ENCODE assay signal across 9 cellular contexts in genomic region chr17:82603981-82604448, GRCh38. TPM values are rescaled to one million over a fixed set of nuclear protein-coding genes. Genes with fewer than 3 reads are reported as not detected.
DNase-seq lines count a peak whose midpoint lies in the region; ATAC-seq, FAIRE-seq and TF ChIP-seq lines count a peak whose summit lies in the region.
"Had no signal": no experiment of that assay in that cellular context is flagged by ENCODE, and none has a peak within 500 bp of the region (broad histone marks: within the 10 kb centered on the region; RNA-seq: fewer than 3 reads in every experiment).

No MANE protein-coding gene starts in this region.

- no peak overlapping the region for H2AFZ ChIP-seq in SK-N-SH (ENCODE audit: low read depth)
- H2AFZ ChIP-seq in K562 (ENCODE audit: low read depth, low read length): no peak overlapping the region

- POLR2A ChIA-PET in SK-N-SH (lab: Yijun Ruan, JAX) (no interaction called here), K562 (lab: Yijun Ruan, JAX) (interaction anchor here (0.6 to 1.0 kb wide), 4 partner anchors 32 to 1450 kb away, joined by 3 read pairs; no protein-coding TSS in a partner anchor)

- H3K9ac ChIP-seq in SK-N-SH: no peak overlapping the region
- no peak overlapping the region for H3K9ac ChIP-seq in K562 (ENCODE audit: insufficient read depth in 1 of 2, low read depth in 2 of 2, low read length in 2 of 2)
- H3K9ac ChIP-seq in kidney (ENCODE audit: low read length in 2 of 2): no peak overlapping the region

- H3K4me1 ChIP-seq in SK-N-SH (ENCODE audit: control insufficient read depth in 1 of 2, insufficient read depth in 2 of 2, low read depth in 1 of 2, low read length in 1 of 2) (no peaks in the 10 kb centered on the region; a peak in 1 of 4 replicates), K562 (replicated peaks in 1 of 2; ENCODE audit: control insufficient read depth in 2 of 2, insufficient read depth in 2 of 2, low read length in 2 of 2) (peaks cover 0 to 12% of the 10 kb centered on the region in 2 experiments; a peak in 2 of 5 replicates), kidney (ENCODE audit: control insufficient read depth in 1 of 2, insufficient read depth in 1 of 2, low read depth in 1 of 2, low read length in 2 of 2) (peaks cover 6 to 9% of the 10 kb centered on the region in 2 donors), breast epithelium (no peaks in the 10 kb centered on the region)
- H3K4me1 ChIP-seq: A549 had no signal

- H4K20me1 ChIP-seq in SK-N-SH (ENCODE audit: insufficient read depth) (no peaks in the 10 kb centered on the region), K562 (replicated peaks; ENCODE audit: control insufficient read depth, insufficient read depth, low read length) (no peaks in the 10 kb centered on the region)

- no peaks in the 10 kb centered on the region for H3K9me2 ChIP-seq in SK-N-SH

- no peaks in the 10 kb centered on the region for H3K27me3 ChIP-seq in SK-N-SH (ENCODE audit: insufficient read depth)
- H3K27me3 ChIP-seq in K562 (ENCODE audit: control insufficient read depth in 2 of 2, insufficient read depth in 2 of 2, low read length in 2 of 2): no peaks in the 10 kb centered on the region
- H3K27me3 ChIP-seq in breast epithelium: no peaks in the 10 kb centered on the region

- no peak for TF ChIP-seq RAD21 in SK-N-SH (IDR thresholded peaks at IDR 0.05; ENCODE audit: low read length)
- TF ChIP-seq RAD21 in K562 (CRISPR knock-in tag; conservative IDR thresholded peaks at IDR 0.05 in 1 of 2, IDR thresholded peaks at IDR 0.05 in 1 of 2): no peak

- in situ Hi-C loops in K562 (cut with MboI): no loop called here

- ATAC-seq in SK-N-SH treated with all-trans-retinoic acid at 6 μM for 48 hours (no peak), K562 (peak; percentile 74)
- ATAC-seq: A549 had no signal

- FAIRE-seq in K562 (lab: Jason Lieb, UNC) (peak; percentile 51), kidney (lab: Jason Lieb, UNC) (no peak)
- FAIRE-seq: A549 had no signal

- DNase-seq in SK-N-SH: peak; percentile 37
- DNase-seq in K562 (ENCODE audit: extremely low read depth in 1 of 4, low spot score in 3 of 4): peak in 2 of 4 experiments; percentile 33 to 56
- DNase-seq in kidney: peak; percentile 89
- DNase-seq in breast epithelium (ENCODE audit: low spot score in 2 of 2): no peak
- DNase-seq in A172 (ENCODE audit: low spot score): no peak
- DNase-seq in DMS79 (lab: John Stamatoyannopoulos, UW): no peak

- no peak overlapping the region for H3K27ac ChIP-seq in SK-N-SH (ENCODE audit: low read depth in 2 of 2, low read length in 1 of 2)
- no peak overlapping the region; the same call in 2 of the 3 replicates for H3K27ac ChIP-seq in K562 (ENCODE audit: extremely low read depth, low read depth, low read length)
- H3K27ac ChIP-seq in kidney (ENCODE audit: low read depth in 2 of 2, low read length in 2 of 2): peak overlapping the region; percentile 44 to 66
- peak overlapping the region; percentile 4 for H3K27ac ChIP-seq in temporal lobe (ENCODE audit: low read depth, low read length)
- H3K27ac ChIP-seq in breast epithelium: peak overlapping the region in 1 of 2 donors; percentile 2
- H3K27ac ChIP-seq: A549 had no signal

- TF ChIP-seq EP300 in SK-N-SH (IDR thresholded peaks at IDR 0.05; ENCODE audit: borderline replicate concordance in 1 of 2, low read depth in 1 of 2, low read length in 1 of 2) (no peak), K562 (IDR thresholded peaks at IDR 0.05; ENCODE audit: low read length) (no peak)

- H3K36me3 ChIP-seq in SK-N-SH (replicated peaks in 1 of 2; ENCODE audit: control insufficient read depth in 1 of 2, insufficient read depth in 2 of 2, low read length in 1 of 2) (peaks cover 55 to 68% of the 10 kb centered on the region in 2 experiments), K562 (ENCODE audit: control insufficient read depth, insufficient read depth, low read length) (peaks cover 71% of the 10 kb centered on the region; the same call in 2 of the 3 replicates), kidney (ENCODE audit: control insufficient read depth in 1 of 2, insufficient read depth in 2 of 2, low read length in 2 of 2) (peaks cover 13 to 23% of the 10 kb centered on the region in 2 donors), breast epithelium (peaks cover 4% of the 10 kb centered on the region)

- intact Hi-C loops in K562 (cut with micrococcal nuclease) (no loop called here), kidney (cut with DNase I) (no loop called here), breast epithelium (cut with DNase I; ENCODE audit: low total_unique reads) (no loop called here)

- H3F3A ChIP-seq in SK-N-SH (replicated peaks; ENCODE audit: insufficient read depth): peaks cover 2% of the 10 kb centered on the region

- TF ChIP-seq CTCF in SK-N-SH (IDR thresholded peaks at IDR 0.05): no peak
- TF ChIP-seq CTCF in K562 (IDR thresholded peaks at IDR 0.05 in 2 of 3, conservative IDR thresholded peaks at IDR 0.05 in 1 of 3; ENCODE audit: insufficient read depth in 2 of 3, low read depth in 1 of 3, low read length in 3 of 3): no peak
- no peak for TF ChIP-seq CTCF in kidney (IDR thresholded peaks at IDR 0.05; ENCODE audit: borderline replicate concordance, extremely low read depth, insufficient read depth)
- TF ChIP-seq CTCF in breast epithelium (IDR thresholded peaks at IDR 0.05): no peak

- H3K4me2 ChIP-seq in SK-N-SH: no peak overlapping the region
- no peak overlapping the region for H3K4me2 ChIP-seq in K562 (ENCODE audit: insufficient read depth, low read length)
- H3K4me2 ChIP-seq: A549 had no signal

- H3K79me2 ChIP-seq in SK-N-SH (ENCODE audit: insufficient read depth): peaks cover 22% of the 10 kb centered on the region
- 0 out of 3 replicates have a peak, but pooled peaks cover 6% of the 10 kb centered on the region for H3K79me2 ChIP-seq in K562 (ENCODE audit: control insufficient read depth, insufficient read depth, low read length)

- WGBS in SK-N-SH (ENCODE audit: low lambda C conversion rate): 98% methylated on average over 18 of the region's 18 CpGs
- 85% methylated on average over 18 of the region's 18 CpGs for WGBS in K562 (ENCODE audit: insufficient coverage, low coverage, missing lambda C conversion rate)

- CTCF ChIA-PET in SK-N-SH (lab: Yijun Ruan, JAX): interaction anchor here (0.9 kb wide), 1 partner anchor 10 kb away, joined by 3 read pairs; no protein-coding TSS in a partner anchor
- CTCF ChIA-PET in K562 (lab: Yijun Ruan, JAX; ENCODE audit: low intra/inter-chr PET ratio): no interaction called here

- H3K9me3 ChIP-seq in SK-N-SH (no peaks in the 10 kb centered on the region), K562 (replicated peaks; ENCODE audit: control insufficient read depth, insufficient read depth, low read depth, low read length) (peaks cover 2% of the 10 kb centered on the region; the same call in 1 of the 2 replicates), kidney (ENCODE audit: control insufficient read depth in 1 of 2, low read length in 2 of 2) (no peaks in the 10 kb centered on the region), breast epithelium (no peaks in the 10 kb centered on the region)
- H3K9me3 ChIP-seq: A549 had no signal

- TSS peak; percentile 30 for BruUV-seq in K562 (replicated peaks; lab: Mats Ljungman, UMichigan)

- TF ChIP-seq POLR2A in K562 (conservative IDR thresholded peaks at IDR 0.05): peak; percentile 21; the same call in 1 of the 2 replicates
- TF ChIP-seq POLR2A in breast epithelium (IDR thresholded peaks at IDR 0.05): no peak

- H3K4me3 ChIP-seq in SK-N-SH (ENCODE audit: low read depth in 2 of 2, low read length in 1 of 2) (no peak overlapping the region), K562 (no peak overlapping the region), kidney (ENCODE audit: low read length in 2 of 2) (peak overlapping the region; percentile 1 to 26), breast epithelium (no peak overlapping the region)
- H3K4me3 ChIP-seq: A549 had no signal

- no peaks in the 10 kb centered on the region for H3K9me1 ChIP-seq in K562 (ENCODE audit: control insufficient read depth, insufficient read depth, low read length)

TF ChIP-seq in SK-N-SH treated with all-trans-retinoic acid at 6 μM for 48 hours, 23 proteins besides CTCF, POLR2A, EP300 and RAD21 (continues in another document):
- no peak for TF ChIP-seq ESRRG (CRISPR knock-in tag; IDR thresholded peaks at IDR 0.05)

TF ChIP-seq in K562, 482 proteins besides CTCF, POLR2A, EP300 and RAD21 (continues in another document):
- no peak for TF ChIP-seq ZNF644 (tag; IDR thresholded peaks at IDR 0.05; ENCODE audit: low read depth)
- peak; percentile 94 for TF ChIP-seq USF1 (CRISPR knock-in tag; IDR thresholded peaks at IDR 0.05)

RNA-seq across cellular contexts. Expression of gene WDR45B, which starts 44.2 kb away (rescaled TPM):
- polyA plus RNA-seq in SK-N-SH (2012; rRNA removed) (171 and 191 TPM in 2 replicates), K562 (2011; rRNA removed) (74.4 and 75.8 TPM in 2 replicates), K562 (2014; fragmentation: Illumina TruSeq; extraction: Trizol) (39.2 and 40.0 TPM in 2 replicates), K562 (2014; fragmentation: Nextera tagmentation; extraction: Ambion mirVana) (1 to 10 TPM in 1 of 2 experiments, under 1 TPM in 1; 0.72 to 1.9 TPM), K562 (2014; rRNA removed) (43.1 and 46.1 TPM in 2 replicates), kidney (ENCODE audit: insufficient read depth, low read depth, low replicate concordance) (64.7 TPM)
- 142 and 159 TPM in 2 replicates for polyA plus RNA-seq in SK-N-SH (2012; cell fraction: cytosol; rRNA removed)
- 164 and 253 TPM in 2 replicates for polyA plus RNA-seq in SK-N-SH (2012; cell fraction: nucleus; rRNA removed)
- 83.1 and 109 TPM in 2 replicates for total RNA-seq in K562 (2011; cell fraction: chromatin; rRNA removed; ENCODE audit: low replicate concordance)
- total RNA-seq in K562 (2011; cell fraction: nucleolus; rRNA removed): 50.1 and 60.7 TPM in 2 replicates
- 83.7 and 86.3 TPM in 2 replicates for total RNA-seq in K562 (2011; cell fraction: nucleoplasm; rRNA removed)
- total RNA-seq in K562 (2014; rRNA removed) (30.6 and 36.8 TPM in 2 replicates), K562 (2014; rRNA removed; fragmentation: Illumina TruSeq; extraction: Trizol) (27.9 and 30.0 TPM in 2 replicates), K562 (2015; rRNA removed; fragmentation: Illumina TruSeq; extraction: Trizol) (35.2 and 35.9 TPM in 2 replicates), K562 (2021) (35.8 and 38.3 TPM in 2 replicates), kidney (65.4 TPM), temporal lobe (43.0 TPM), breast epithelium (100 to 1,000 TPM in 1 of 3 donors, 10 to 100 TPM in 2; 74.2 to 118 (median 83.9) TPM)
- polyA plus RNA-seq in K562 (2011; cell fraction: cytosol; rRNA removed): 58.3 and 60.5 TPM in 2 replicates
- polyA plus RNA-seq in K562 (2011; cell fraction: nucleus; rRNA removed): 106 and 133 TPM in 2 replicates
- polyA plus RNA-seq in K562 (2012): 38.1 and 40.3 TPM in 2 replicates
- 37.0 and 42.6 TPM in 2 replicates for polyA minus RNA-seq in K562 (2011; rRNA and poly(A)+ RNA removed)
- 28.9 and 36.0 TPM in 2 replicates for polyA minus RNA-seq in K562 (2011; cell fraction: cytosol; rRNA and poly(A)+ RNA removed)
- polyA minus RNA-seq in K562 (2011; cell fraction: nucleus; rRNA and poly(A)+ RNA removed): 29.6 and 30.9 TPM in 2 replicates
- total RNA-seq in A172 (2014; rRNA removed; shearing (Covaris generic)): 90.3 and 96.0 TPM in 2 replicates

Comparison
In these comparisons a context has a peak if more than half of its experiments do, and no peak if none do; other contexts are left out.
1. DNase-seq: peak in SK-N-SH (single experiment) and kidney (single experiment); none in breast epithelium (0 of 2), A172 (single experiment) and DMS79 (single experiment).
2. H3K27ac ChIP-seq: peak in kidney (2 of 2) and temporal lobe (single experiment); none in SK-N-SH (0 of 2) and K562 (single experiment).
3. H3K4me3 ChIP-seq: peak in kidney (2 of 2); none in SK-N-SH (0 of 2), K562 (single experiment) and breast epithelium (0 of 3).
4. Of the 27 proteins assayed by ChIP-seq in both K562 and SK-N-SH: peak only in K562: MAX, USF1 and ZBTB33; only in SK-N-SH: none; in both: none; in neither: 24.